ENCODE assay signal across 25 cellular contexts in genomic region chr7:66362136-66362535, GRCh38.
"Had no signal": no experiment of that assay in that cellular context is flagged by ENCODE, and none has a peak within 500 bp of the region (broad histone marks: within the 10 kb centered on the region; RNA-seq: fewer than 3 reads in every experiment).

No MANE protein-coding gene starts in this region.

- H3K4me3 Mint-ChIP-seq: IgD-negative memory B cell had no signal

- DNase-seq: Kasumi-1; MV-4-11; NCI-H1048; NCI-H1105; NCI-H1417 treated with DMSO at 0.1 percent for 48 hours; NCI-H187; NCI-H2029; NCI-H2081 treated with DMSO at 0.1 percent for 48 hours; NCI-H2171; NCI-H226; NCI-H446; NCI-H510A; NCI-H524 treated with DMSO at 0.1 percent for 48 hours; NCI-H69; NCI-H774; NK-92 treated with Interleukin-12 subunit alpha and Interleukin-12 subunit beta, amount 100 ng/mL, for 24 hours; PC-3; SHP77; SK-N-SH had no signal

- H3K27me3 Mint-ChIP-seq: IgD-negative memory B cell had no signal

- ATAC-seq: HepG2, K562, Panc1, PC-3 had no signal

- H3K4me3 ChIP-seq: K562 had no signal

- H3K4me2 ChIP-seq: KMS-11, SK-N-SH had no signal

- H3K9ac ChIP-seq: KMS-11, SK-N-SH had no signal

- H3K9me3 ChIP-seq: SK-N-SH had no signal

- H3K9me3 Mint-ChIP-seq: IgD-negative memory B cell had no signal

- H3K27ac ChIP-seq: KMS-11, RWPE1 had no signal

- H3K4me1 Mint-ChIP-seq: IgD-negative memory B cell had no signal
